In genomic region chr5:59207416-59207815, GRCh38 we compare ENCODE assay signal across 1 cellular context.
TF ChIP-seq lines count a peak whose summit lies in the region.

No MANE protein-coding gene starts in this region.

TF ChIP-seq in IMR-90, 13 proteins besides CTCF, POLR2A, EP300 and RAD21 (continued from another document):
- no peak for TF ChIP-seq USF2 (IDR thresholded peaks at IDR 0.05; ENCODE audit: low read depth, low read length)
- TF ChIP-seq MAFK (IDR thresholded peaks at IDR 0.05; ENCODE audit: low read depth, low read length): no peak
- no peak for TF ChIP-seq MAZ (IDR thresholded peaks at IDR 0.05; ENCODE audit: borderline replicate concordance, low read depth, low read length)
- TF ChIP-seq CEBPB (IDR thresholded peaks at IDR 0.05; ENCODE audit: low read depth, low read length): no peak
- no peak for TF ChIP-seq FOS (IDR thresholded peaks at IDR 0.05; ENCODE audit: low read depth, low read length)
- no peak for TF ChIP-seq ELK1 (IDR thresholded peaks at IDR 0.05; ENCODE audit: borderline replicate concordance, low read depth, low read length)
- no peak for TF ChIP-seq SMC3 (IDR thresholded peaks at IDR 0.05; ENCODE audit: low read depth, low read length)
- no peak for TF ChIP-seq RCOR1 (IDR thresholded peaks at IDR 0.05; ENCODE audit: insufficient replicate concordance, low read length)
- no peak for TF ChIP-seq NFE2L2 (IDR thresholded peaks at IDR 0.05; ENCODE audit: low read depth, low read length)
- no peak for TF ChIP-seq RFX5 (IDR thresholded peaks at IDR 0.05; ENCODE audit: low read depth, low read length)
TF ChIP-seq in IMR-90: peak in this region for 0.
